Comparison of ENCODE assay signal across 1 cellular context in the genomic region with DNA sequence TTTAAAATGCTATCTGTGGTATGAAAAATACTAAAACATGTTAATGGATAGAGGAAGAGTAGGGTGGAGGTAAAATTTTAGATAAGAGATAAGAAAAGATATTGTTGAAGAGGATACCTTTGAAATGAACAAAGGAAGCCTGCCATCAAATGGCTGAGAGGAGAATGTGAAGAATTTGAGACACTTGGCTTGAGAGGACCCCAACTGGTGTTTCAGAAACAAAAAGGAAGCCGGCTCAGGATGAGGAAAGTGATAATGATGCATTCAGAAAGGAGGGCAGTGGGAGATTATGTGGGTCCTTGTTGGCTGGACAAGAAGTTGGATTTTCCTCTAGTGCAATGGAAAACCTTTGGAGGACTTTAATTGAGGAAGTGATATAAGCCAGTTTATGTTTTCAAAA.
A peak's percentile ranks its signal among the peaks of the same experiment; 100 is the strongest.
TF ChIP-seq lines count a peak whose summit lies in the region.

No MANE protein-coding gene starts in this region.

TF ChIP-seq in H1, 55 proteins besides CTCF, POLR2A, EP300 and RAD21 (continued from another document):
- TF ChIP-seq, protein P1, sequence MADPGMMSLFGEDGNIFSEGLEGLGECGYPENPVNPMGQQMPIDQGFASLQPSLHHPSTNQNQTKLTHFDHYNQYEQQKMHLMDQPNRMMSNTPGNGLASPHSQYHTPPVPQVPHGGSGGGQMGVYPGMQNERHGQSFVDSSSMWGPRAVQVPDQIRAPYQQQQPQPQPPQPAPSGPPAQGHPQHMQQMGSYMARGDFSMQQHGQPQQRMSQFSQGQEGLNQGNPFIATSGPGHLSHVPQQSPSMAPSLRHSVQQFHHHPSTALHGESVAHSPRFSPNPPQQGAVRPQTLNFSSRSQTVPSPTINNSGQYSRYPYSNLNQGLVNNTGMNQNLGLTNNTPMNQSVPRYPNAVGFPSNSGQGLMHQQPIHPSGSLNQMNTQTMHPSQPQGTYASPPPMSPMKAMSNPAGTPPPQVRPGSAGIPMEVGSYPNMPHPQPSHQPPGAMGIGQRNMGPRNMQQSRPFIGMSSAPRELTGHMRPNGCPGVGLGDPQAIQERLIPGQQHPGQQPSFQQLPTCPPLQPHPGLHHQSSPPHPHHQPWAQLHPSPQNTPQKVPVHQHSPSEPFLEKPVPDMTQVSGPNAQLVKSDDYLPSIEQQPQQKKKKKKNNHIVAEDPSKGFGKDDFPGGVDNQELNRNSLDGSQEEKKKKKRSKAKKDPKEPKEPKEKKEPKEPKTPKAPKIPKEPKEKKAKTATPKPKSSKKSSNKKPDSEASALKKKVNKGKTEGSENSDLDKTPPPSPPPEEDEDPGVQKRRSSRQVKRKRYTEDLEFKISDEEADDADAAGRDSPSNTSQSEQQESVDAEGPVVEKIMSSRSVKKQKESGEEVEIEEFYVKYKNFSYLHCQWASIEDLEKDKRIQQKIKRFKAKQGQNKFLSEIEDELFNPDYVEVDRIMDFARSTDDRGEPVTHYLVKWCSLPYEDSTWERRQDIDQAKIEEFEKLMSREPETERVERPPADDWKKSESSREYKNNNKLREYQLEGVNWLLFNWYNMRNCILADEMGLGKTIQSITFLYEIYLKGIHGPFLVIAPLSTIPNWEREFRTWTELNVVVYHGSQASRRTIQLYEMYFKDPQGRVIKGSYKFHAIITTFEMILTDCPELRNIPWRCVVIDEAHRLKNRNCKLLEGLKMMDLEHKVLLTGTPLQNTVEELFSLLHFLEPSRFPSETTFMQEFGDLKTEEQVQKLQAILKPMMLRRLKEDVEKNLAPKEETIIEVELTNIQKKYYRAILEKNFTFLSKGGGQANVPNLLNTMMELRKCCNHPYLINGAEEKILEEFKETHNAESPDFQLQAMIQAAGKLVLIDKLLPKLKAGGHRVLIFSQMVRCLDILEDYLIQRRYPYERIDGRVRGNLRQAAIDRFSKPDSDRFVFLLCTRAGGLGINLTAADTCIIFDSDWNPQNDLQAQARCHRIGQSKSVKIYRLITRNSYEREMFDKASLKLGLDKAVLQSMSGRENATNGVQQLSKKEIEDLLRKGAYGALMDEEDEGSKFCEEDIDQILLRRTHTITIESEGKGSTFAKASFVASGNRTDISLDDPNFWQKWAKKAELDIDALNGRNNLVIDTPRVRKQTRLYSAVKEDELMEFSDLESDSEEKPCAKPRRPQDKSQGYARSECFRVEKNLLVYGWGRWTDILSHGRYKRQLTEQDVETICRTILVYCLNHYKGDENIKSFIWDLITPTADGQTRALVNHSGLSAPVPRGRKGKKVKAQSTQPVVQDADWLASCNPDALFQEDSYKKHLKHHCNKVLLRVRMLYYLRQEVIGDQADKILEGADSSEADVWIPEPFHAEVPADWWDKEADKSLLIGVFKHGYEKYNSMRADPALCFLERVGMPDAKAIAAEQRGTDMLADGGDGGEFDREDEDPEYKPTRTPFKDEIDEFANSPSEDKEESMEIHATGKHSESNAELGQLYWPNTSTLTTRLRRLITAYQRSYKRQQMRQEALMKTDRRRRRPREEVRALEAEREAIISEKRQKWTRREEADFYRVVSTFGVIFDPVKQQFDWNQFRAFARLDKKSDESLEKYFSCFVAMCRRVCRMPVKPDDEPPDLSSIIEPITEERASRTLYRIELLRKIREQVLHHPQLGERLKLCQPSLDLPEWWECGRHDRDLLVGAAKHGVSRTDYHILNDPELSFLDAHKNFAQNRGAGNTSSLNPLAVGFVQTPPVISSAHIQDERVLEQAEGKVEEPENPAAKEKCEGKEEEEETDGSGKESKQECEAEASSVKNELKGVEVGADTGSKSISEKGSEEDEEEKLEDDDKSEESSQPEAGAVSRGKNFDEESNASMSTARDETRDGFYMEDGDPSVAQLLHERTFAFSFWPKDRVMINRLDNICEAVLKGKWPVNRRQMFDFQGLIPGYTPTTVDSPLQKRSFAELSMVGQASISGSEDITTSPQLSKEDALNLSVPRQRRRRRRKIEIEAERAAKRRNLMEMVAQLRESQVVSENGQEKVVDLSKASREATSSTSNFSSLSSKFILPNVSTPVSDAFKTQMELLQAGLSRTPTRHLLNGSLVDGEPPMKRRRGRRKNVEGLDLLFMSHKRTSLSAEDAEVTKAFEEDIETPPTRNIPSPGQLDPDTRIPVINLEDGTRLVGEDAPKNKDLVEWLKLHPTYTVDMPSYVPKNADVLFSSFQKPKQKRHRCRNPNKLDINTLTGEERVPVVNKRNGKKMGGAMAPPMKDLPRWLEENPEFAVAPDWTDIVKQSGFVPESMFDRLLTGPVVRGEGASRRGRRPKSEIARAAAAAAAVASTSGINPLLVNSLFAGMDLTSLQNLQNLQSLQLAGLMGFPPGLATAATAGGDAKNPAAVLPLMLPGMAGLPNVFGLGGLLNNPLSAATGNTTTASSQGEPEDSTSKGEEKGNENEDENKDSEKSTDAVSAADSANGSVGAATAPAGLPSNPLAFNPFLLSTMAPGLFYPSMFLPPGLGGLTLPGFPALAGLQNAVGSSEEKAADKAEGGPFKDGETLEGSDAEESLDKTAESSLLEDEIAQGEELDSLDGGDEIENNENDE (IDR thresholded peaks at IDR 0.05; ENCODE audit: insufficient replicate concordance, low read length) = peak; percentile 77
- no peak for TF ChIP-seq SIX5 (IDR thresholded peaks at IDR 0.05; ENCODE audit: low read depth, low read length)
- no peak for TF ChIP-seq RBBP5 (IDR thresholded peaks at IDR 0.05; ENCODE audit: borderline replicate concordance, low read depth, low read length)
- no peak for TF ChIP-seq ATF3 (IDR thresholded peaks at IDR 0.05; ENCODE audit: insufficient read depth, low read depth, low read length)
- TF ChIP-seq PHF8 (conservative IDR thresholded peaks at IDR 0.05; ENCODE audit: low read depth, low read length) = no peak
- no peak for TF ChIP-seq SIN3A (conservative IDR thresholded peaks at IDR 0.05 in 1 of 2, IDR thresholded peaks at IDR 0.05 in 1 of 2; ENCODE audit: low read depth in 1 of 2, low read length in 2 of 2)
- TF ChIP-seq HDAC2 (IDR thresholded peaks at IDR 0.05; ENCODE audit: borderline replicate concordance in 1 of 2, low read depth in 2 of 2, low read length in 2 of 2) = no peak
- no peak for TF ChIP-seq SUZ12 (IDR thresholded peaks at IDR 0.05; ENCODE audit: low read length)
- no peak for TF ChIP-seq E2F6 (IDR thresholded peaks at IDR 0.05)
- no peak for TF ChIP-seq NRF1 (IDR thresholded peaks at IDR 0.05; ENCODE audit: low read depth, low read length)
TF ChIP-seq in H1: peak in this region for 4.
